Comparison of ENCODE assay signal across 8 cellular contexts in genomic region chr1:206635080-206635982, GRCh38. TPM values are rescaled to one million over a fixed set of nuclear protein-coding genes. Genes with fewer than 3 reads are reported as not detected.
DNase-seq lines count a peak whose midpoint lies in the region; ATAC-seq lines count a peak whose summit lies in the region.

DYRK3 (plus strand) TSS chr1:206635536; CDS start chr1:206635704, 168 bp downstream.

- H3K27ac Mint-ChIP-seq in activated CD4-positive, alpha-beta T cell treated with anti-CD3 and anti-CD28 coated beads, Interleukin-2, amount 10 ng/mL, durations not matched to agents 7 days and 5 days: peak within 1 kb of the TSS; percentile 89

- peak; percentile 33 to 92 (median 78) for DNase-seq in C1 segment of cervical spinal cord (lab: John Stamatoyannopoulos, UW)
- peak; percentile 68 to 91 for DNase-seq in NCI-H526 (lab: John Stamatoyannopoulos, UW)
- peak; percentile 93 for DNase-seq in activated CD4-positive, alpha-beta T cell treated with anti-CD3 and anti-CD28 coated beads, Interleukin-2, amount 10 ng/mL, durations not matched to agents 7 days and 5 days
- DNase-seq in cortex of kidney (lab: John Stamatoyannopoulos, UW): peak; percentile 37
- peak; percentile 96 for DNase-seq in left kidney (ENCODE audit: low read depth, low spot score)
- DNase-seq in stimulated activated CD4-positive, alpha-beta T cell treated with anti-CD3 and anti-CD28 coated beads, Interleukin-1b, Interleukin-23, amount 100 ng/mL, for 48 hours: peak; percentile 93

- POLR2A ChIA-PET in activated CD4-positive, alpha-beta T cell treated with anti-CD3 and anti-CD28 coated beads, Interleukin-2, amount 10 ng/mL, durations not matched to agents 7 days and 5 days (lab: Charles Lee): interaction anchor here (0.6 to 1.3 kb wide), 4 partner anchors 28 to 1329 kb away, joined by 3 to 5 read pairs (median 3); no protein-coding TSS in a partner anchor

- H3K36me3 Mint-ChIP-seq in activated CD4-positive, alpha-beta T cell treated with anti-CD3 and anti-CD28 coated beads, Interleukin-2, amount 10 ng/mL, durations not matched to agents 7 days and 5 days (ENCODE audit: low read depth): peaks cover 1% of the 10 kb centered on the region

- H3K4me1 Mint-ChIP-seq in activated CD4-positive, alpha-beta T cell treated with anti-CD3 and anti-CD28 coated beads, Interleukin-2, amount 10 ng/mL, durations not matched to agents 7 days and 5 days: peaks cover 23% of the 10 kb centered on the region

- peak within 1 kb of the TSS; percentile 75 for H3K4me3 Mint-ChIP-seq in activated CD4-positive, alpha-beta T cell treated with anti-CD3 and anti-CD28 coated beads, Interleukin-2, amount 10 ng/mL, durations not matched to agents 7 days and 5 days

- no peaks in the 10 kb centered on the region for H3K9me3 Mint-ChIP-seq in activated CD4-positive, alpha-beta T cell treated with anti-CD3 and anti-CD28 coated beads, Interleukin-2, amount 10 ng/mL, durations not matched to agents 7 days and 5 days

- H3K27me3 Mint-ChIP-seq in activated CD4-positive, alpha-beta T cell treated with anti-CD3 and anti-CD28 coated beads, Interleukin-2, amount 10 ng/mL, durations not matched to agents 7 days and 5 days: peaks cover 11% of the 10 kb centered on the region

- ATAC-seq in GM19324 (IDR thresholded peaks at IDR 0.05; ENCODE audit: low FRiP score, unreplicated experiment) (peak; percentile 95), HG03460 (IDR thresholded peaks at IDR 0.05; ENCODE audit: unreplicated experiment) (peak; percentile 90)

- CTCF ChIA-PET in activated CD4-positive, alpha-beta T cell treated with anti-CD3 and anti-CD28 coated beads, Interleukin-2, amount 10 ng/mL, durations not matched to agents 7 days and 5 days (lab: Charles Lee): interaction anchor here (0.6 to 5.9 kb wide), 30 partner anchors 9 to 1162 kb away, joined by 3 to 45 read pairs (median 3); partner anchors contain the start of gene EIF2D

RNA-seq across cellular contexts. Expression of gene DYRK3, which starts in this region (rescaled TPM):
- 1 to 10 TPM; 4.0 to 4.3 TPM for total RNA-seq in activated CD4-positive, alpha-beta T cell treated with anti-CD3 and anti-CD28 coated beads, Interleukin-2, amount 10 ng/mL, durations not matched to agents 7 days and 5 days

Comparison
In these comparisons a context has a peak if more than half of its experiments do, and no peak if none do; other contexts are left out.
1. Peak in every context shown above with its lines: DNase-seq and ATAC-seq.
2. DNase-seq: peak in every context shown above with its lines; median percentile 96 in left kidney; 93 in activated CD4-positive, alpha-beta T cell treated with anti-CD3 and anti-CD28 coated beads, Interleukin-2, amount 10 ng/mL, durations not matched to agents 7 days and 5 days; 93 in stimulated activated CD4-positive, alpha-beta T cell treated with anti-CD3 and anti-CD28 coated beads, Interleukin-1b, Interleukin-23, amount 100 ng/mL, for 48 hours; 80 in NCI-H526; 78 in C1 segment of cervical spinal cord; 37 in cortex of kidney.